In genomic region chr12:20142956-20143355, GRCh38 we compare ENCODE assay signal across 19 cellular contexts.
DNase-seq lines count a peak whose midpoint lies in the region; ATAC-seq, FAIRE-seq and TF ChIP-seq lines count a peak whose summit lies in the region.
"Had no signal": no experiment of that assay in that cellular context is flagged by ENCODE, and none has a peak within 500 bp of the region (broad histone marks: within the 10 kb centered on the region; RNA-seq: fewer than 3 reads in every experiment).

No MANE protein-coding gene starts in this region.

- WGBS in GM12878 (ENCODE audit: insufficient coverage, insufficient replicate concordance, low lambda C conversion rate, missing lambda C conversion rate), result 17% methylated on average over 3 of the region's 3 CpGs
- 59% methylated on average over 3 of the region's 3 CpGs for WGBS in smooth muscle cell (ENCODE audit: low lambda C conversion rate)

- SMC1A ChIA-PET in GM12878 (lab: Charles Lee; ENCODE audit: uncharacterized antibody, unreplicated experiment), result interaction anchor here (1.0 to 1.9 kb wide), 8 partner anchors 9 to 159 kb away, joined by 3 to 8 read pairs (median 4); no protein-coding TSS in a partner anchor

- H3K36me3 ChIP-seq in Loucy (ENCODE audit: insufficient read depth, low read length) (no peaks in the 10 kb centered on the region), GM12878 (ENCODE audit: control insufficient read depth in 2 of 2, insufficient read depth in 2 of 2, low read length in 1 of 2) (no peaks in the 10 kb centered on the region), smooth muscle cell (ENCODE audit: low read depth) (no peaks in the 10 kb centered on the region)
- H3K36me3 ChIP-seq: tibial nerve had no signal

- H3K9me2 ChIP-seq in Loucy (replicated peaks; ENCODE audit: low read depth, low read length), result no peaks in the 10 kb centered on the region

- H3K27me3 ChIP-seq in Loucy (ENCODE audit: insufficient read depth, low read length, poor library complexity, severe bottlenecking), result no peaks in the 10 kb centered on the region
- no peaks in the 10 kb centered on the region for H3K27me3 ChIP-seq in GM12878 (replicated peaks in 1 of 2; ENCODE audit: control insufficient read depth in 2 of 2, insufficient read depth in 2 of 2, low read length in 1 of 2)
- H3K27me3 ChIP-seq in smooth muscle cell (ENCODE audit: low read depth), result no peaks in the 10 kb centered on the region
- H3K27me3 ChIP-seq: tibial nerve had no signal

- in situ Hi-C loops in GM12878 (cut with MboI), result no loop called here

- H3K79me2 ChIP-seq in Loucy (ENCODE audit: insufficient read depth, low read length), result no peaks in the 10 kb centered on the region
- H3K79me2 ChIP-seq in GM12878 (ENCODE audit: control insufficient read depth, insufficient read depth, low read length), result no peaks in the 10 kb centered on the region
- no peaks in the 10 kb centered on the region for H3K79me2 ChIP-seq in smooth muscle cell (ENCODE audit: low read depth)

- DNase-seq in GM12865 (ENCODE audit: low read depth) (peak; percentile 61), GM12878 (ENCODE audit: low read depth, low spot score) (no peak), iPS-NIHi7 (ENCODE audit: extremely low spot score) (peak; percentile 20), smooth muscle cell (lab: John Stamatoyannopoulos, UW; ENCODE audit: unreplicated experiment) (no peak), activated gamma-delta T cell treated with Interleukin-2 at 50 U/mL for 16 hours (no peak), activated T-cell treated with anti-CD3 and anti-CD28 coated beads for 4 hours (no peak)
- DNase-seq: AML-193; amygdala; COR-L47; islet precursor cell; NCI-H1092; NCI-H2171 treated with DMSO at 0.1 percent for 48 hours; NK-92 treated with Interleukin-12 subunit alpha and Interleukin-12 subunit beta, amount 100 ng/mL, for 24 hours; stimulated activated naive B cell treated with anti-CD40 and anti-IgM and Interleukin-4, amounts not matched to agents 10 μg/mL and 1 μg/mL and 100 μg/mL, for 72 hours had no signal

- ATAC-seq in GM12878 (peak; percentile 75), GM19023 (IDR thresholded peaks at IDR 0.05; ENCODE audit: unreplicated experiment) (no peak)
- ATAC-seq: Right ventricle myocardium inferior; stimulated activated naive B cell treated with anti-CD40 and anti-IgM and Interleukin-4, amounts not matched to agents 10 μg/mL and 1 μg/mL and 100 μg/mL, for 72 hours had no signal

- no TSS peak for BruUV-seq in GM12878 (replicated peaks; lab: Mats Ljungman, UMichigan)

- no peak overlapping the region for H3K27ac ChIP-seq in GM12878 (ENCODE audit: control insufficient read depth, insufficient read depth)
- no peak overlapping the region for H3K27ac ChIP-seq in smooth muscle cell (ENCODE audit: low read depth)
- H3K27ac ChIP-seq: tibial nerve had no signal

- H3K9ac ChIP-seq in Loucy (ENCODE audit: low read depth, low read length, poor library complexity, severe bottlenecking) (no peak overlapping the region), GM12878 (ENCODE audit: control insufficient read depth, insufficient read depth, low read length) (no peak overlapping the region), smooth muscle cell (ENCODE audit: low read depth) (no peak overlapping the region)

- intact Hi-C loops in GM12878 (cut with micrococcal nuclease; ENCODE audit: unreplicated experiment), result loop anchor here (5.0 kb wide), 2 partner anchors 69 to 226 kb away; no protein-coding TSS in a partner anchor

- H3K4me1 ChIP-seq in Loucy (ENCODE audit: insufficient read depth, low read length, poor library complexity, severe bottlenecking) (no peaks in the 10 kb centered on the region), GM12878 (ENCODE audit: control insufficient read depth, insufficient read depth, low read length) (0 out of 2 replicates have a peak, but pooled peaks cover 2% of the 10 kb centered on the region), smooth muscle cell (ENCODE audit: low read depth) (no peaks in the 10 kb centered on the region)
- H3K4me1 ChIP-seq: tibial nerve had no signal

- POLR2A ChIA-PET in GM12878 (lab: Charles Lee), result no interaction called here

- TF ChIP-seq EP300 in GM12878 (IDR thresholded peaks at IDR 0.05; ENCODE audit: borderline replicate concordance in 1 of 2, control insufficient read depth in 1 of 2, low read depth in 2 of 2, low read length in 2 of 2), result no peak

- no peaks in the 10 kb centered on the region for H4K20me1 ChIP-seq in Loucy (ENCODE audit: insufficient read depth, low read length, poor library complexity, severe bottlenecking)
- H4K20me1 ChIP-seq in GM12878 (ENCODE audit: control insufficient read depth, insufficient read depth), result no peaks in the 10 kb centered on the region
- no peaks in the 10 kb centered on the region for H4K20me1 ChIP-seq in smooth muscle cell (ENCODE audit: low read depth)

- CTCF ChIA-PET in GM12878 (lab: Yijun Ruan, JAX), result interaction anchor here (0.6 to 1.9 kb wide), 3 partner anchors 8 to 228 kb away, joined by 3 to 6 read pairs (median 3); no protein-coding TSS in a partner anchor

- H3F3A ChIP-seq in Loucy (ENCODE audit: low read depth) (no peaks in the 10 kb centered on the region), smooth muscle cell (ENCODE audit: low read depth) (no peaks in the 10 kb centered on the region)

- RAD21 ChIA-PET in GM12878 (lab: Charles Lee; ENCODE audit: unreplicated experiment), result no interaction called here

- FAIRE-seq in GM12878 (lab: Jason Lieb, UNC), result no peak
- FAIRE-seq: colon had no signal

- H3K4me3 ChIP-seq in GM12865 (ENCODE audit: low read depth, low read length), result no peak overlapping the region
- H3K4me3 ChIP-seq in Loucy (ENCODE audit: low read length, poor library complexity, severe bottlenecking), result no peak overlapping the region
- H3K4me3 ChIP-seq in GM12878, result no peak overlapping the region
- no peak overlapping the region for H3K4me3 ChIP-seq in smooth muscle cell
- H3K4me3 ChIP-seq: tibial nerve had no signal

- H2AFZ ChIP-seq in Loucy (ENCODE audit: low read length) (no peak overlapping the region), GM12878 (ENCODE audit: control insufficient read depth, low read depth, low read length) (no peak overlapping the region), smooth muscle cell (ENCODE audit: low read depth) (no peak overlapping the region)

- H3K4me2 ChIP-seq in Loucy (ENCODE audit: low read depth, low read length, poor library complexity, severe bottlenecking) (no peak overlapping the region), GM12878 (ENCODE audit: control insufficient read depth, insufficient read depth) (no peak overlapping the region), smooth muscle cell (no peak overlapping the region)

- H3K9me3 ChIP-seq in Loucy (ENCODE audit: insufficient read depth, low read depth, low read length) (no peaks in the 10 kb centered on the region), GM12878 (replicated peaks; ENCODE audit: control insufficient read depth, insufficient read depth, low read length) (no peaks in the 10 kb centered on the region), smooth muscle cell (replicated peaks; ENCODE audit: low read depth) (no peaks in the 10 kb centered on the region)
- H3K9me3 ChIP-seq: tibial nerve had no signal

- TF ChIP-seq CTCF in GM12865 (IDR thresholded peaks at IDR 0.05; ENCODE audit: insufficient read depth, low read depth, low read length, missing control alignments) (peak; percentile 11), Loucy (conservative IDR thresholded peaks at IDR 0.05; ENCODE audit: low read length) (peak; percentile 58), GM12878 (IDR thresholded peaks at IDR 0.05 in 2 of 3, conservative IDR thresholded peaks at IDR 0.05 in 1 of 3; ENCODE audit: control insufficient read depth in 2 of 3, extremely low read depth in 1 of 3, insufficient read depth in 1 of 3, low read depth in 3 of 3, low read length in 3 of 3) (no peak; a peak in 1 of 6 replicates), smooth muscle cell (IDR thresholded peaks at IDR 0.05; ENCODE audit: borderline replicate concordance, insufficient read depth, poor library complexity, severe bottlenecking) (no peak)

- TF ChIP-seq POLR2A in GM12878 (IDR thresholded peaks at IDR 0.05; ENCODE audit: low read depth, low read length), result no peak

- 0 out of 2 replicates have a peak, but pooled peaks have one; percentile 28 for TF ChIP-seq RAD21 in GM12878 (IDR thresholded peaks at IDR 0.05; ENCODE audit: insufficient read depth, low read depth, low read length)

TF ChIP-seq in GM12878, 131 proteins besides CTCF, POLR2A, EP300 and RAD21 (continues in another document):
- TF ChIP-seq ZNF24 (IDR thresholded peaks at IDR 0.05) (no peak), USF2 (IDR thresholded peaks at IDR 0.05; ENCODE audit: borderline replicate concordance, low read depth, low read length) (no peak), EED (IDR thresholded peaks at IDR 0.05; ENCODE audit: low read depth) (0 out of 2 replicates have a peak, but pooled peaks have one; percentile 37), SP1 (IDR thresholded peaks at IDR 0.05; ENCODE audit: low read depth, low read length) (no peak), PML (IDR thresholded peaks at IDR 0.05; ENCODE audit: low read length) (no peak), JUNB (IDR thresholded peaks at IDR 0.05) (peak; percentile 16; the same call in 1 of the 2 replicates), IKZF1 (conservative IDR thresholded peaks at IDR 0.05) (peak; percentile 30; the same call in 1 of the 2 replicates), SMC3 (IDR thresholded peaks at IDR 0.05; ENCODE audit: borderline replicate concordance, low read length) (peak; percentile 4; the same call in 1 of the 2 replicates), E2F4 (IDR thresholded peaks at IDR 0.05; ENCODE audit: low read depth, low read length) (no peak), MTA2 (IDR thresholded peaks at IDR 0.05; ENCODE audit: low read depth) (0 out of 2 replicates have a peak, but pooled peaks have one; percentile 50)

Comparison
In these comparisons a context has a peak if more than half of its experiments do, and no peak if none do; other contexts are left out.
1. DNase-seq: peak in GM12865 (single experiment) and iPS-NIHi7 (single experiment); none in GM12878 (single experiment), smooth muscle cell (single experiment), activated gamma-delta T cell treated with Interleukin-2 at 50 U/mL for 16 hours (single experiment) and activated T-cell treated with anti-CD3 and anti-CD28 coated beads for 4 hours (single experiment).
2. CTCF ChIP-seq: peak in GM12865 (single experiment) and Loucy (single experiment); none in GM12878 (0 of 3) and smooth muscle cell (single experiment).